In the genomic region with DNA sequence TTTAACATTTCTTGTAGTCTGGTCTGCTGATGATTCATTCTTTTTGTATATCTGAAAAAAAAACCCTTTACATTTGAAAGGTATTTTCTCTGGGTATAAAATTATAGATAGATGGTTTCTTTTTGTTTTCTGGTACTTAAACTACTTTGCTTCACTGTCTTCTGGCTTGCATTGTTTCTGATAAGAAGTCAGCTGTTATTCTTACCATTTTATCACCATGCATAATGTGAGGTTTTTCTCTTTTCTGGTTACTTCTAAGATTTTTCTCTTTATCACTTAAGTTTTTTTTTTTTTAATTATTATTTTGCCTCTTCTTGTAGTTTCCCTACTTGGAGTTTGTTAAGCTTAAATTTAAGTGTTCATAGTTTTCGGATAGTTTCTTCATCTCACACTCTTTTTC, we compare ENCODE assay signal across 28 cellular contexts.
DNase-seq lines count a peak whose midpoint lies in the region; ATAC-seq, FAIRE-seq and TF ChIP-seq lines count a peak whose summit lies in the region.
"Had no signal": no experiment of that assay in that cellular context is flagged by ENCODE, and none has a peak within 500 bp of the region (broad histone marks: within the 10 kb centered on the region; RNA-seq: fewer than 3 reads in every experiment).

No MANE protein-coding gene starts in this region.

- H3F3A ChIP-seq in smooth muscle cell (ENCODE audit: low read depth): no peaks in the 10 kb centered on the region

- intact Hi-C loops in GM12878 (cut with micrococcal nuclease; ENCODE audit: unreplicated experiment): no loop called here

- H3K36me3 Mint-ChIP-seq in WTC11: peaks cover 47% of the 10 kb centered on the region

- H3K9me3 ChIP-seq in HEK293 (ENCODE audit: control insufficient read depth, insufficient read depth, low read depth, low read length): no peaks in the 10 kb centered on the region
- no peaks in the 10 kb centered on the region; the same call in 1 of the 3 replicates for H3K9me3 ChIP-seq in GM12878 (replicated peaks; ENCODE audit: control insufficient read depth, insufficient read depth, low read length)
- H3K9me3 ChIP-seq in smooth muscle cell (replicated peaks; ENCODE audit: low read depth): peaks cover 6% of the 10 kb centered on the region
- H3K9me3 ChIP-seq: BE2C had no signal

- no peak for TF ChIP-seq POLR2A in GM12878 (IDR thresholded peaks at IDR 0.05; ENCODE audit: low read depth, low read length)

- FAIRE-seq in G401.6 (lab: Jason Lieb, UNC): peak; percentile 69
- FAIRE-seq in GM12878 (lab: Jason Lieb, UNC): no peak
- FAIRE-seq: A549, D721Med, GM12892, GM19239 had no signal

- no TSS peak for BruUV-seq in GM12878 (replicated peaks; lab: Mats Ljungman, UMichigan)

- RAD21 ChIA-PET in GM12878 (lab: Charles Lee; ENCODE audit: unreplicated experiment): no interaction called here

- no peak for TF ChIP-seq EP300 in GM12878 (IDR thresholded peaks at IDR 0.05; ENCODE audit: borderline replicate concordance in 1 of 2, control insufficient read depth in 1 of 2, low read depth in 2 of 2, low read length in 2 of 2)

- TF ChIP-seq CTCF in HEK293 (tag by site-specific recombination; IDR thresholded peaks at IDR 0.05): no peak
- no peak for TF ChIP-seq CTCF in WTC11 (IDR thresholded peaks at IDR 0.05)
- no peak for TF ChIP-seq CTCF in GM12878 (IDR thresholded peaks at IDR 0.05 in 2 of 3, conservative IDR thresholded peaks at IDR 0.05 in 1 of 3; ENCODE audit: control insufficient read depth in 2 of 3, extremely low read depth in 1 of 3, insufficient read depth in 1 of 3, low read depth in 3 of 3, low read length in 3 of 3)
- TF ChIP-seq CTCF in smooth muscle cell (IDR thresholded peaks at IDR 0.05; ENCODE audit: borderline replicate concordance, insufficient read depth, poor library complexity, severe bottlenecking): no peak

- H2AFZ ChIP-seq in GM12878 (ENCODE audit: control insufficient read depth, low read depth, low read length) (no peak overlapping the region), smooth muscle cell (ENCODE audit: low read depth) (no peak overlapping the region)
- H2AFZ ChIP-seq: GM23338 had no signal

- POLR2A ChIA-PET in HEK293 (lab: Yijun Ruan, JAX): no interaction called here
- POLR2A ChIA-PET in WTC11 (lab: Charles Lee): no interaction called here
- POLR2A ChIA-PET in GM12878 (lab: Charles Lee): no interaction called here

- H3K27me3 Mint-ChIP-seq in WTC11 (ENCODE audit: low read depth): no peaks in the 10 kb centered on the region
- H3K27me3 Mint-ChIP-seq: CD4-positive, alpha-beta T cell; CD8-positive, alpha-beta memory T cell had no signal

- H3K4me1 ChIP-seq in HEK293 (ENCODE audit: control insufficient read depth, insufficient read depth, low read length) (no peaks in the 10 kb centered on the region), GM12878 (ENCODE audit: control insufficient read depth, insufficient read depth, low read length) (no peaks in the 10 kb centered on the region), smooth muscle cell (ENCODE audit: low read depth) (no peaks in the 10 kb centered on the region)
- H3K4me1 ChIP-seq: A549; BLaER1 treated with 17β-estradiol and CSF1 and Interleukin-3, amounts not matched to agents 10 nM and 100 nM had no signal

- no peaks in the 10 kb centered on the region for H3K27me3 ChIP-seq in GM12878 (replicated peaks in 1 of 2; ENCODE audit: control insufficient read depth in 2 of 2, insufficient read depth in 2 of 2, low read length in 1 of 2)
- H3K27me3 ChIP-seq in smooth muscle cell (ENCODE audit: low read depth): no peaks in the 10 kb centered on the region
- H3K27me3 ChIP-seq: BE2C; BLaER1 treated with 17β-estradiol and CSF1 and Interleukin-3, amounts not matched to agents 10 nM and 100 nM had no signal

- no peak for DNase-seq in WTC11 (ENCODE audit: low spot score)
- DNase-seq in GM12878 (ENCODE audit: low read depth, low spot score): no peak
- DNase-seq in smooth muscle cell (lab: John Stamatoyannopoulos, UW; ENCODE audit: unreplicated experiment): no peak
- no peak for DNase-seq in NCI-H187 treated with DMSO at 0.1 percent for 48 hours (lab: John Stamatoyannopoulos, UW)
- DNase-seq in activated CD4-positive, alpha-beta T cell treated with anti-CD3 and anti-CD28 coated beads for 48 hours: no peak
- DNase-seq: 8988T; ACHN; AML-193; BE2C; CD4-positive, alpha-beta T cell; CD8-positive, alpha-beta memory T cell; DMS 273 treated with DMSO at 0.1 percent for 48 hours; DMS79; EL; GF-D8; H9; HFFc6 had no signal

- in situ Hi-C loops in GM12878 (cut with MboI): no loop called here

- WGBS in GM12878 (ENCODE audit: insufficient coverage, insufficient replicate concordance, low lambda C conversion rate, missing lambda C conversion rate): 100% methylated on average over 1 of the region's 1 CpG
- 92% methylated on average over 1 of the region's 1 CpG for WGBS in smooth muscle cell (ENCODE audit: low lambda C conversion rate)

- H3K4me2 ChIP-seq in GM12878 (ENCODE audit: control insufficient read depth, insufficient read depth): no peak overlapping the region
- H3K4me2 ChIP-seq in smooth muscle cell: no peak overlapping the region
- H3K4me2 ChIP-seq: A549; BLaER1 treated with 17β-estradiol and CSF1 and Interleukin-3, amounts not matched to agents 10 nM and 100 nM; GM23338 had no signal

- H3K9ac ChIP-seq in GM12878 (ENCODE audit: control insufficient read depth, insufficient read depth, low read length) (no peak overlapping the region), smooth muscle cell (ENCODE audit: low read depth) (no peak overlapping the region)
- H3K9ac ChIP-seq: BLaER1 treated with 17β-estradiol and CSF1 and Interleukin-3, amounts not matched to agents 10 nM and 100 nM had no signal

- H4K20me1 ChIP-seq in GM12878 (ENCODE audit: control insufficient read depth, insufficient read depth): no peaks in the 10 kb centered on the region
- peaks cover 3% of the 10 kb centered on the region for H4K20me1 ChIP-seq in smooth muscle cell (ENCODE audit: low read depth)

- H3K27ac ChIP-seq in HEK293 (ENCODE audit: extremely low read depth, low read depth, low read length): no peak overlapping the region
- H3K27ac ChIP-seq in GM12878 (ENCODE audit: control insufficient read depth, insufficient read depth): no peak overlapping the region
- no peak overlapping the region for H3K27ac ChIP-seq in smooth muscle cell (ENCODE audit: low read depth)
- H3K27ac ChIP-seq: A549; BLaER1 treated with 17β-estradiol and CSF1 and Interleukin-3, amounts not matched to agents 10 nM and 100 nM had no signal

- SMC1A ChIA-PET in GM12878 (lab: Charles Lee; ENCODE audit: uncharacterized antibody, unreplicated experiment): interaction anchor here (1.4 to 1.9 kb wide), 2 partner anchors 10 to 19 kb away, joined by 3 to 4 read pairs; no protein-coding TSS in a partner anchor

- no peak overlapping the region for H3K27ac Mint-ChIP-seq in WTC11
- H3K27ac Mint-ChIP-seq: CD14-positive monocyte; CD4-positive, alpha-beta T cell; CD8-positive, alpha-beta memory T cell; GM23338; H9; HFFc6 had no signal

- ATAC-seq in WTC11 (no peak), GM12878 (no peak), GM18498 (IDR thresholded peaks at IDR 0.05; ENCODE audit: unreplicated experiment) (no peak)
- ATAC-seq: A549, GM23338, HCT116 had no signal

- H3K4me3 ChIP-seq in HEK293 (ENCODE audit: low read depth, low read length): no peak overlapping the region
- H3K4me3 ChIP-seq in GM12878: no peak overlapping the region
- no peak overlapping the region for H3K4me3 ChIP-seq in smooth muscle cell
- H3K4me3 ChIP-seq: A549; BLaER1 treated with 17β-estradiol and CSF1 and Interleukin-3, amounts not matched to agents 10 nM and 100 nM; GM23338 had no signal

- no peak for TF ChIP-seq RAD21 in GM12878 (IDR thresholded peaks at IDR 0.05; ENCODE audit: insufficient read depth, low read depth, low read length)

- H3K36me3 ChIP-seq in HEK293 (ENCODE audit: control insufficient read depth in 2 of 2, insufficient read depth in 1 of 2, low read length in 2 of 2) (peaks cover 0 to 13% of the 10 kb centered on the region in 2 experiments; a peak in 1 of 3 replicates), GM12878 (ENCODE audit: control insufficient read depth in 2 of 2, insufficient read depth in 2 of 2, low read length in 1 of 2) (peaks cover 0 to 9% of the 10 kb centered on the region in 2 experiments; a peak in 2 of 4 replicates), smooth muscle cell (ENCODE audit: low read depth) (no peaks in the 10 kb centered on the region)

- no peak overlapping the region for H3K4me3 Mint-ChIP-seq in WTC11
- H3K4me3 Mint-ChIP-seq: CD14-positive monocyte; CD4-positive, alpha-beta T cell; GM23338; H9; HFFc6 had no signal

- H3K79me2 ChIP-seq in GM12878 (ENCODE audit: control insufficient read depth, insufficient read depth, low read length) (no peaks in the 10 kb centered on the region), smooth muscle cell (ENCODE audit: low read depth) (peaks cover 17% of the 10 kb centered on the region)

- CTCF ChIA-PET in HEK293 (lab: Yijun Ruan, JAX) (interaction anchor here (0.7 to 1.4 kb wide), 3 partner anchors 29 to 191 kb away, joined by 3 to 5 read pairs (median 3); no protein-coding TSS in a partner anchor), WTC11 (lab: Charles Lee) (no interaction called here), GM12878 (lab: Yijun Ruan, JAX) (no interaction called here)

- H3K9me3 Mint-ChIP-seq in WTC11: peaks cover 29% of the 10 kb centered on the region

- H3K4me1 Mint-ChIP-seq in WTC11: no peaks in the 10 kb centered on the region
- H3K4me1 Mint-ChIP-seq: CD14-positive monocyte; CD8-positive, alpha-beta memory T cell; GM23338; H9 had no signal

TF ChIP-seq in HEK293, 187 proteins besides CTCF, POLR2A, EP300 and RAD21:
- no peak for TF ChIP-seq ZBTB17 (tag by site-specific recombination; IDR thresholded peaks at IDR 0.05)
- peak; percentile 14 for TF ChIP-seq SETDB1 (IDR thresholded peaks at IDR 0.05; ENCODE audit: insufficient read length, low read length)

TF ChIP-seq in GM12878, 131 proteins besides CTCF, POLR2A, EP300 and RAD21:
- TF ChIP-seq CBX5 (IDR thresholded peaks at IDR 0.05; ENCODE audit: low read depth) (peak; percentile 81), HDGF (IDR thresholded peaks at IDR 0.05) (no peak)
